Comparison of ENCODE assay signal across 1 cellular context in genomic region chr11:64138413-64138812, GRCh38.
TF ChIP-seq lines count a peak whose summit lies in the region.

No MANE protein-coding gene starts in this region.

TF ChIP-seq in GM23338, 12 proteins besides CTCF, POLR2A, EP300 and RAD21 (continued from another document):
- no peak for TF ChIP-seq REST (IDR thresholded peaks at IDR 0.05; ENCODE audit: unreplicated experiment)
